In genomic region chr2:102114290-102114721, GRCh38 we compare ENCODE assay signal across 9 cellular contexts. TPM values are rescaled to one million over a fixed set of nuclear protein-coding genes. Genes with fewer than 3 reads are reported as not detected.
A peak's percentile ranks its signal among the peaks of the same experiment; 100 is the strongest.
DNase-seq lines count a peak whose midpoint lies in the region; ATAC-seq, FAIRE-seq and TF ChIP-seq lines count a peak whose summit lies in the region.
"Had no signal": no experiment of that assay in that cellular context is flagged by ENCODE, and none has a peak within 500 bp of the region (broad histone marks: within the 10 kb centered on the region; RNA-seq: fewer than 3 reads in every experiment).

No MANE protein-coding gene starts in this region.

- no peaks in the 10 kb centered on the region for H3K27me3 ChIP-seq in CD4-positive, alpha-beta T cell (ENCODE audit: control insufficient read depth, insufficient read depth, low read length)

- peak; percentile 61 for FAIRE-seq in islet of Langerhans (lab: Jason Lieb, UNC)

- peak; percentile 20 for ATAC-seq in activated CD8-positive, alpha-beta memory T cell treated with anti-CD3 and anti-CD28 coated beads, Interleukin-2, amount 10 ng/mL, durations not matched to agents 7 days and 5 days
- peak; percentile 93 for ATAC-seq in stimulated activated effector memory CD8-positive, alpha-beta T cell treated with anti-CD3 and anti-CD28 coated beads, Interleukin-12 subunit alpha, Interleukin-12 subunit beta, amount 100 ng/mL, for 72 hours
- ATAC-seq in CD4-positive, alpha-beta T cell (ENCODE audit: poor library complexity): no peak
- no peak for ATAC-seq in GM19328 (IDR thresholded peaks at IDR 0.05; ENCODE audit: unreplicated experiment)

- CTCF ChIA-PET in activated CD8-positive, alpha-beta memory T cell treated with anti-CD3 and anti-CD28 coated beads, Interleukin-2, amount 10 ng/mL, durations not matched to agents 7 days and 5 days (lab: Charles Lee): interaction anchor here (0.6 kb wide), 1 partner anchor 22 kb away, joined by 3 read pairs; no protein-coding TSS in a partner anchor
- CTCF ChIA-PET in CD4-positive, alpha-beta T cell (lab: Charles Lee): no interaction called here

- H3K4me3 Mint-ChIP-seq in activated CD8-positive, alpha-beta memory T cell treated with anti-CD3 and anti-CD28 coated beads, Interleukin-2, amount 10 ng/mL, durations not matched to agents 7 days and 5 days: no peak overlapping the region
- H3K4me3 Mint-ChIP-seq in stimulated activated effector memory CD8-positive, alpha-beta T cell treated with anti-CD3 and anti-CD28 coated beads, Interleukin-12 subunit alpha, Interleukin-12 subunit beta, amount 100 ng/mL, for 72 hours: no peak overlapping the region
- no peak overlapping the region for H3K4me3 Mint-ChIP-seq in CD4-positive, alpha-beta T cell

- H3K27me3 Mint-ChIP-seq in activated CD8-positive, alpha-beta memory T cell treated with anti-CD3 and anti-CD28 coated beads, Interleukin-2, amount 10 ng/mL, durations not matched to agents 7 days and 5 days: peaks cover 10% of the 10 kb centered on the region
- no peaks in the 10 kb centered on the region for H3K27me3 Mint-ChIP-seq in CD4-positive, alpha-beta T cell

- intact Hi-C loops in CD4-positive, alpha-beta T cell (cut with DNase I, micrococcal nuclease): no loop called here

- peak overlapping the region; percentile 98 for H3K27ac ChIP-seq in VCaP
- no peak overlapping the region for H3K27ac ChIP-seq in CD4-positive, alpha-beta T cell (ENCODE audit: low read depth, low read length)

- DNase-seq in activated CD8-positive, alpha-beta memory T cell treated with anti-CD3 and anti-CD28 coated beads, Interleukin-2, amount 10 ng/mL, durations not matched to agents 7 days and 5 days: no peak
- DNase-seq in activated CD8-positive, alpha-beta memory T cell treated with anti-CD3 and anti-CD28 coated beads, Interleukin-2, amount 50 U/mL, for 4 hours: no peak
- DNase-seq in stimulated activated effector memory CD8-positive, alpha-beta T cell treated with anti-CD3 and anti-CD28 coated beads, Interleukin-12 subunit alpha, Interleukin-12 subunit beta, amount 100 ng/mL, for 72 hours (ENCODE audit: low spot score in 2 of 2): peak in 1 of 2 donors; percentile 51
- no peak for DNase-seq in CD4-positive, alpha-beta T cell
- DNase-seq in effector CD8-positive, alpha-beta T cell (lab: John Stamatoyannopoulos, UW): no peak
- DNase-seq: activated CD8-positive, alpha-beta memory T cell treated with anti-CD3 and anti-CD28 coated beads, Interleukin-2, amount 50 U/mL, for 48 hours had no signal

- peaks cover 5% of the 10 kb centered on the region for H3K36me3 Mint-ChIP-seq in activated CD8-positive, alpha-beta memory T cell treated with anti-CD3 and anti-CD28 coated beads, Interleukin-2, amount 10 ng/mL, durations not matched to agents 7 days and 5 days
- H3K36me3 Mint-ChIP-seq in stimulated activated effector memory CD8-positive, alpha-beta T cell treated with anti-CD3 and anti-CD28 coated beads, Interleukin-12 subunit alpha, Interleukin-12 subunit beta, amount 100 ng/mL, for 72 hours: no peaks in the 10 kb centered on the region
- H3K36me3 Mint-ChIP-seq in CD4-positive, alpha-beta T cell (ENCODE audit: low read depth): no peaks in the 10 kb centered on the region

- POLR2A ChIA-PET in CD4-positive, alpha-beta T cell (lab: Charles Lee): no interaction called here

- no peak overlapping the region for H3K27ac Mint-ChIP-seq in activated CD8-positive, alpha-beta memory T cell treated with anti-CD3 and anti-CD28 coated beads, Interleukin-2, amount 10 ng/mL, durations not matched to agents 7 days and 5 days
- H3K27ac Mint-ChIP-seq in stimulated activated effector memory CD8-positive, alpha-beta T cell treated with anti-CD3 and anti-CD28 coated beads, Interleukin-12 subunit alpha, Interleukin-12 subunit beta, amount 100 ng/mL, for 72 hours: no peak overlapping the region
- no peak overlapping the region for H3K27ac Mint-ChIP-seq in CD4-positive, alpha-beta T cell

- H3K4me1 Mint-ChIP-seq in activated CD8-positive, alpha-beta memory T cell treated with anti-CD3 and anti-CD28 coated beads, Interleukin-2, amount 10 ng/mL, durations not matched to agents 7 days and 5 days: peaks cover 22% of the 10 kb centered on the region
- peaks cover 57% of the 10 kb centered on the region for H3K4me1 Mint-ChIP-seq in stimulated activated effector memory CD8-positive, alpha-beta T cell treated with anti-CD3 and anti-CD28 coated beads, Interleukin-12 subunit alpha, Interleukin-12 subunit beta, amount 100 ng/mL, for 72 hours
- H3K4me1 Mint-ChIP-seq in CD4-positive, alpha-beta T cell (ENCODE audit: low read depth): no peaks in the 10 kb centered on the region

- no peak for TF ChIP-seq CTCF in VCaP (conservative IDR thresholded peaks at IDR 0.05)
- no peak for TF ChIP-seq CTCF in CD4-positive, alpha-beta T cell (IDR thresholded peaks at IDR 0.05)

- peaks cover 2% of the 10 kb centered on the region for H3K9me3 Mint-ChIP-seq in activated CD8-positive, alpha-beta memory T cell treated with anti-CD3 and anti-CD28 coated beads, Interleukin-2, amount 10 ng/mL, durations not matched to agents 7 days and 5 days (ENCODE audit: low read depth)
- H3K9me3 Mint-ChIP-seq in stimulated activated effector memory CD8-positive, alpha-beta T cell treated with anti-CD3 and anti-CD28 coated beads, Interleukin-12 subunit alpha, Interleukin-12 subunit beta, amount 100 ng/mL, for 72 hours: peaks cover 4% of the 10 kb centered on the region
- no peaks in the 10 kb centered on the region for H3K9me3 Mint-ChIP-seq in CD4-positive, alpha-beta T cell

- no peaks in the 10 kb centered on the region for H3K9me3 ChIP-seq in CD4-positive, alpha-beta T cell (ENCODE audit: control insufficient read depth, low read length)

RNA-seq across cellular contexts. Expression of gene IL1R1, which starts 28.2 kb away (rescaled TPM):
- total RNA-seq in activated CD8-positive, alpha-beta memory T cell treated with anti-CD3 and anti-CD28 coated beads, Interleukin-2, amount 10 ng/mL, durations not matched to agents 7 days and 5 days: under 1 TPM; 0.40 to 0.41 TPM
- under 1 TPM; 0.22 to 0.49 TPM for total RNA-seq in CD4-positive, alpha-beta T cell

Comparison
In these comparisons a context has a peak if more than half of its experiments do, and no peak if none do; other contexts are left out.
1. ATAC-seq: peak in activated CD8-positive, alpha-beta memory T cell treated with anti-CD3 and anti-CD28 coated beads, Interleukin-2, amount 10 ng/mL, durations not matched to agents 7 days and 5 days (single experiment) and stimulated activated effector memory CD8-positive, alpha-beta T cell treated with anti-CD3 and anti-CD28 coated beads, Interleukin-12 subunit alpha, Interleukin-12 subunit beta, amount 100 ng/mL, for 72 hours (single experiment); none in CD4-positive, alpha-beta T cell (single experiment) and GM19328 (single experiment).